Comparison of ENCODE assay signal across 19 cellular contexts in the genomic region with DNA sequence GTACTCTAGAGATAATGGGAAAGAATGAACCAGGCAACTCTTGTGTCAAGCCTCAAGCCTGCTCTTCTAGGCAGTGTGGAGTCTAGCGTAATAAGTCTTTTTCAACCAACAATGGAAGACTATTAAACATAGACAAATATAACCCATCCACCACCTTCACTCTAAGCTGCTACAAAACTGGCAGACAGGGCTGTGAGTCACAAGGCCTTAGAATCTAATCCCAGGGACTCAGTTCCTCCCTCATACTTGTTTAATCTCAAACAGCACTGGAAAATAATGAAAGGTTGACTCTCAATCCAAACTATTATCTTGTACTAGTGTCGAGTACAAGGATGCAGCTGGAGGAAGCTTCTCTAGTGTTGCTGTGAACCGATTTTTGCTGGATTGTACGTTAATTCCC.
"Had no signal": no experiment of that assay in that cellular context is flagged by ENCODE, and none has a peak within 500 bp of the region (broad histone marks: within the 10 kb centered on the region; RNA-seq: fewer than 3 reads in every experiment).

No MANE protein-coding gene starts in this region.

- ATAC-seq: activated T-helper 17 cell treated with anti-CD3 and anti-CD28 coated beads, Interleukin-2, amount 50 U/mL, for 72 hours; gastroesophageal sphincter; left lobe of liver; natural killer cell treated with Interleukin-12 subunit alpha and Interleukin-12 subunit beta and Interleukin-15 and Interleukin-18, amount 100 ng/mL, for 72 hours had no signal

- H3K4me1 Mint-ChIP-seq: activated naive CD4-positive, alpha-beta T cell treated with anti-CD3 and anti-CD28 coated beads, Interleukin-2, amount 10 ng/mL, durations not matched to agents 7 days and 5 days; activated T-helper 17 cell treated with anti-CD3 and anti-CD28 coated beads, Interleukin-2, amount 50 U/mL, for 72 hours; memory B cell had no signal

- H3K27ac ChIP-seq: coronary artery, gastroesophageal sphincter had no signal

- H3K36me3 ChIP-seq: uterus had no signal

- H3K9me3 ChIP-seq: gastroesophageal sphincter, tibial nerve, uterus had no signal

- H3K27me3 ChIP-seq: gastroesophageal sphincter, tibial nerve, uterus had no signal

- H3K9me3 Mint-ChIP-seq: activated naive CD4-positive, alpha-beta T cell treated with anti-CD3 and anti-CD28 coated beads, Interleukin-2, amount 10 ng/mL, durations not matched to agents 7 days and 5 days; activated T-helper 17 cell treated with anti-CD3 and anti-CD28 coated beads, Interleukin-2, amount 50 U/mL, for 72 hours; memory B cell; natural killer cell treated with Interleukin-12 subunit alpha and Interleukin-12 subunit beta and Interleukin-15 and Interleukin-18, amount 100 ng/mL, for 72 hours had no signal

- DNase-seq: activated CD4-positive, alpha-beta T cell treated with anti-CD3 and anti-CD28 coated beads, Interleukin-2, amount 50 U/mL, for 4 hours; activated CD4-positive, CD25-positive, alpha-beta regulatory T cell treated with anti-CD3 and anti-CD28 coated beads, Interleukin-2, amount 50 U/mL, for 72 hours; activated naive CD4-positive, alpha-beta T cell treated with anti-CD3 and anti-CD28 coated beads, Interleukin-2, amount 10 ng/mL, durations not matched to agents 7 days and 5 days; activated T-cell treated with anti-CD3 and anti-CD28 coated beads for 4 hours; central memory CD4-positive, alpha-beta T cell; retina; stimulated activated CD4-positive, alpha-beta T cell treated with anti-CD3 and anti-CD28 coated beads, Interleukin-4, amount 100 ng/mL, for 24 hours; stimulated activated naive CD4-positive, alpha-beta T cell treated with Interleukin-2 at 50 U/mL for 16 hours; substantia nigra; T-helper 1 cell; T1000; uterus had no signal

- H3K36me3 Mint-ChIP-seq: natural killer cell treated with Interleukin-12 subunit alpha and Interleukin-12 subunit beta and Interleukin-15 and Interleukin-18, amount 100 ng/mL, for 72 hours had no signal

- H3K4me3 ChIP-seq: coronary artery, gastroesophageal sphincter, tibial nerve, uterus had no signal

- H3K4me3 Mint-ChIP-seq: activated naive CD4-positive, alpha-beta T cell treated with anti-CD3 and anti-CD28 coated beads, Interleukin-2, amount 10 ng/mL, durations not matched to agents 7 days and 5 days; activated T-helper 17 cell treated with anti-CD3 and anti-CD28 coated beads, Interleukin-2, amount 50 U/mL, for 72 hours; memory B cell; natural killer cell treated with Interleukin-12 subunit alpha and Interleukin-12 subunit beta and Interleukin-15 and Interleukin-18, amount 100 ng/mL, for 72 hours had no signal

- H3K4me1 ChIP-seq: gastroesophageal sphincter, tibial nerve, uterus had no signal

- H3K27ac Mint-ChIP-seq: activated naive CD4-positive, alpha-beta T cell treated with anti-CD3 and anti-CD28 coated beads, Interleukin-2, amount 10 ng/mL, durations not matched to agents 7 days and 5 days; activated T-helper 17 cell treated with anti-CD3 and anti-CD28 coated beads, Interleukin-2, amount 50 U/mL, for 72 hours; memory B cell; natural killer cell treated with Interleukin-12 subunit alpha and Interleukin-12 subunit beta and Interleukin-15 and Interleukin-18, amount 100 ng/mL, for 72 hours had no signal

- H3K27me3 Mint-ChIP-seq: activated naive CD4-positive, alpha-beta T cell treated with anti-CD3 and anti-CD28 coated beads, Interleukin-2, amount 10 ng/mL, durations not matched to agents 7 days and 5 days; activated T-helper 17 cell treated with anti-CD3 and anti-CD28 coated beads, Interleukin-2, amount 50 U/mL, for 72 hours; memory B cell; natural killer cell treated with Interleukin-12 subunit alpha and Interleukin-12 subunit beta and Interleukin-15 and Interleukin-18, amount 100 ng/mL, for 72 hours had no signal
